1 cellular context compared by ENCODE assay signal in genomic region chr1:13751458-13751871, GRCh38.
TF ChIP-seq lines count a peak whose summit lies in the region.

No MANE protein-coding gene starts in this region.

TF ChIP-seq in GM23338, 12 proteins besides CTCF, POLR2A, EP300 and RAD21 (continued from another document):
- TF ChIP-seq POLR2AphosphoS5 (IDR thresholded peaks at IDR 0.05; ENCODE audit: low read depth) = no peak
- TF ChIP-seq JUNB (IDR thresholded peaks at IDR 0.05; ENCODE audit: unreplicated experiment) = no peak
